Comparison of ENCODE assay signal across 8 cellular contexts in the genomic region with DNA sequence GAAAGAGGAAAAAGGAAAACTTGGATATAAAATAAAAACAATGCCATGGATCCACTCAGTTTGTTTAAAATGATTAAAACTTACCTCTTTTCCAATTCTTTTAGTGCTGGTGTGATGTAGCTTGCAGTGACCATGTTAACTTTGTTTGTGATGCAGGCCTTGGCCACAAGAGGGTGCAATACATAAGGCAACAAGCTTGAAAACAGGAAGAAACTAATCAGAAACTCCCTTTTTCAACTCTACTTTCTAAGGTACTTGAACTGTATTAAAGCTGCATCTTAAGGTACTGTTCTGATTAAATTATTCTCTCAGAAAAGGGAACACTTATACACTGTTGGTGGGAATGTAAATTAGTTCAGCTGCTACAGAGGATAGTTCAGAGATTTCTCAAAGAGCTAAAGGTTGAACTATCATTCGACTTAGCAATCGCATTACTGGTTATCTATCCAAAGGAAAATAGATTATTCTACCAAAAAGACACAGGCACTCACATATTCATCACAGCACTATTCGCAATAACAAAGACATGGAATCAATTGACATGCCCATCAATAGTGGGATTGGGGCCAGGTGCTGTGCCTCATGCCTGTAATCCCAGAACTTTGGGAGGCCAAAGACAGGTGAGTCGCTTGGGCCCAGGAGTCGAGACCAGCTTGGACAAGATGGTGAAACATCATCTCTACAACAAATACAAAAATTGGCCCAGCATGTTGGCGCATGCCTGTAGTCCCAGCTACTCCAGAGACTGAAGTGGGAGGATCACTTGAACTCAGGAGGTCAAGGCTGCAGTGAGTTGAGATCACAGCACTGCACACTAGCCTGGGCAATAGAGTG. TPM values are rescaled to one million over a fixed set of nuclear protein-coding genes. Genes with fewer than 3 reads are reported as not detected.
DNase-seq lines count a peak whose midpoint lies in the region; ATAC-seq and TF ChIP-seq lines count a peak whose summit lies in the region.

No MANE protein-coding gene starts in this region.

- H3K27me3 ChIP-seq in Panc1 (ENCODE audit: control insufficient read depth, insufficient read depth, low read length), result no peaks in the 10 kb centered on the region

- H3K27me3 Mint-ChIP-seq in activated T-helper 2 cell treated with anti-CD3 and anti-CD28 coated beads, Interferon-gamma antibody, Interleukin-2, Interleukin-4, amounts not matched to agents 10 μg/mL and 5 μg/mL and 100 μg/mL, durations not matched to agents 14 hours and 24 hours and 36 hours (ENCODE audit: low read depth), result no peaks in the 10 kb centered on the region

- POLR2A ChIA-PET in Panc1 (lab: Charles Lee), result no interaction called here

- H3K4me3 ChIP-seq in Panc1 (ENCODE audit: low read depth in 2 of 2, low read length in 2 of 2), result no peak overlapping the region

- no peaks in the 10 kb centered on the region for H3K36me3 ChIP-seq in Panc1 (ENCODE audit: control insufficient read depth, insufficient read depth, low read length)

- CTCF ChIA-PET in Panc1 (lab: Charles Lee), result interaction anchor here (0.5 to 0.8 kb wide), 3 partner anchors 12 to 435 kb away, joined by 3 read pairs; no protein-coding TSS in a partner anchor

- in situ Hi-C loops in KBM-7 (cut with MboI; ENCODE audit: low pct_unique_long_range_greater_than_20kb, low sequenced_read_pairs) (no loop called here), Panc1 (cut with HindIII; ENCODE audit: low pct_unique_long_range_greater_than_20kb, low sequenced_read_pairs) (no loop called here)

- H3K9me3 ChIP-seq in Panc1 (ENCODE audit: control insufficient read depth, insufficient read depth, low read depth, low read length), result no peaks in the 10 kb centered on the region

- no peak overlapping the region for H3K4me3 Mint-ChIP-seq in activated T-helper 2 cell treated with anti-CD3 and anti-CD28 coated beads, Interferon-gamma antibody, Interleukin-2, Interleukin-4, amounts not matched to agents 10 μg/mL and 5 μg/mL and 100 μg/mL, durations not matched to agents 14 hours and 24 hours and 36 hours (ENCODE audit: low read depth)

- TF ChIP-seq CTCF in Panc1 (IDR thresholded peaks at IDR 0.05), result peak; percentile 76

- no TSS peak for BruUV-seq in Panc1 (replicated peaks; lab: Mats Ljungman, UMichigan)

- peak; percentile 97 for ATAC-seq in GM21825 (IDR thresholded peaks at IDR 0.05; ENCODE audit: unreplicated experiment)
- ATAC-seq in Panc1, result no peak

- no peak overlapping the region for H3K27ac ChIP-seq in Panc1 (ENCODE audit: low read length)

- H3K27ac Mint-ChIP-seq in activated T-helper 2 cell treated with anti-CD3 and anti-CD28 coated beads, Interferon-gamma antibody, Interleukin-2, Interleukin-4, amounts not matched to agents 10 μg/mL and 5 μg/mL and 100 μg/mL, durations not matched to agents 14 hours and 24 hours and 36 hours, result no peak overlapping the region

- H3K9me3 Mint-ChIP-seq in activated T-helper 2 cell treated with anti-CD3 and anti-CD28 coated beads, Interferon-gamma antibody, Interleukin-2, Interleukin-4, amounts not matched to agents 10 μg/mL and 5 μg/mL and 100 μg/mL, durations not matched to agents 14 hours and 24 hours and 36 hours, result no peaks in the 10 kb centered on the region

- peak; percentile 16 for DNase-seq in GF-D8 (lab: John Stamatoyannopoulos, UW)
- peak; percentile 87 for DNase-seq in KBM-7
- peak; percentile 64 for DNase-seq in Panc1 (ENCODE audit: low read depth, low spot score)
- peak; percentile 21 for DNase-seq in activated T-helper 2 cell treated with anti-CD3 and anti-CD28 coated beads, Interferon-gamma antibody, Interleukin-2, Interleukin-4, amounts not matched to agents 10 μg/mL and 5 μg/mL and 100 μg/mL, durations not matched to agents 14 hours and 24 hours and 36 hours (ENCODE audit: low spot score)
- peak; percentile 54 for DNase-seq in globus pallidus (ENCODE audit: low spot score)
- peak; percentile 81 for DNase-seq in posterior vena cava (ENCODE audit: low spot score)
- DNase-seq in cortex of kidney (lab: John Stamatoyannopoulos, UW), result no peak

- no peaks in the 10 kb centered on the region for H3K4me1 ChIP-seq in Panc1 (ENCODE audit: control insufficient read depth, insufficient read depth, low read length)

- H3K36me3 Mint-ChIP-seq in activated T-helper 2 cell treated with anti-CD3 and anti-CD28 coated beads, Interferon-gamma antibody, Interleukin-2, Interleukin-4, amounts not matched to agents 10 μg/mL and 5 μg/mL and 100 μg/mL, durations not matched to agents 14 hours and 24 hours and 36 hours (ENCODE audit: low read depth), result no peaks in the 10 kb centered on the region

- intact Hi-C loops in Panc1 (cut with micrococcal nuclease; ENCODE audit: unreplicated experiment) (loop anchor here (5.0 to 10.0 kb wide), 2 partner anchors 82 to 439 kb away; no protein-coding TSS in a partner anchor), posterior vena cava (cut with DNase I) (no loop called here)
- intact Hi-C loops in activated T-helper 2 cell treated with anti-CD3 and anti-CD28 coated beads, Interferon-gamma antibody, Interleukin-2, Interleukin-4, amounts not matched to agents 10 μg/mL and 5 μg/mL and 100 μg/mL, durations not matched to agents 14 hours and 24 hours and 36 hours (cut with micrococcal nuclease), result loop anchor here (5.0 kb wide), 1 partner anchor 439 kb away; no protein-coding TSS in a partner anchor

- H3K4me1 Mint-ChIP-seq in activated T-helper 2 cell treated with anti-CD3 and anti-CD28 coated beads, Interferon-gamma antibody, Interleukin-2, Interleukin-4, amounts not matched to agents 10 μg/mL and 5 μg/mL and 100 μg/mL, durations not matched to agents 14 hours and 24 hours and 36 hours (ENCODE audit: low read depth), result no peaks in the 10 kb centered on the region

RNA-seq across cellular contexts. Expression of a gene that starts 50.9 kb away (rescaled TPM):
- total RNA-seq in Panc1 (2021; ENCODE audit: unreplicated experiment), result 0.31 TPM
- polyA plus RNA-seq in Panc1 (2012; ENCODE audit: insufficient read length), result not detected
- total RNA-seq in activated T-helper 2 cell treated with anti-CD3 and anti-CD28 coated beads, Interferon-gamma antibody, Interleukin-2, Interleukin-4, amounts not matched to agents 10 μg/mL and 5 μg/mL and 100 μg/mL, durations not matched to agents 14 hours and 24 hours and 36 hours, result 1.3 and 2.2 TPM in 2 replicates
- 10 to 100 TPM; 14.3 to 17.7 TPM for total RNA-seq in posterior vena cava

Comparison
In these comparisons a context has a peak if more than half of its experiments do, and no peak if none do; other contexts are left out.
1. intact Hi-C loops: an anchor here in Panc1 (5.0 to 10.0 kb wide) and activated T-helper 2 cell treated with anti-CD3 and anti-CD28 coated beads, Interferon-gamma antibody, Interleukin-2, Interleukin-4, amounts not matched to agents 10 μg/mL and 5 μg/mL and 100 μg/mL, durations not matched to agents 14 hours and 24 hours and 36 hours (5.0 kb wide); none called in posterior vena cava.